ENCODE assay signal across 15 cellular contexts in the genomic region with DNA sequence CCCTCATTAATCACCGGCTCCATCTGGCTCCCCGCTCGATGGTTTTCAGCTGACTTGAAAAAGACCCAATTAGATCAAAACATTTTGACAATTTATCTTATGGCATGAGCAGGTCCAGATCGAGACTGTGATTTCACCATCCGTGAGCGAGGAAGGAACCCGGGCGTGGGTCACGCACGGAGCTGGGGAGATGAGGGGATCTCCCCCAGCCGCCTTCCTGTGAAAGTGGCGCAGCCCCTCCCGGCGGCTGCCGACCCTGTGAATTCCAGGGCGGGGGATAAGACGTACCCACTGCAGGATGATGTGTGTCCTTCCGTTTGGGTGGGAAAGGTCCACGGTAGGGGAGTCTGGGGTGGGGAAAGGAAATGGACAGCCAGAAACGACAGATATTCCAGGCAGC.
"Had no signal": no experiment of that assay in that cellular context is flagged by ENCODE, and none has a peak within 500 bp of the region (broad histone marks: within the 10 kb centered on the region; RNA-seq: fewer than 3 reads in every experiment).

No MANE protein-coding gene starts in this region.

- H2AFZ ChIP-seq: neural progenitor cell had no signal

- H3K9ac ChIP-seq: neural progenitor cell had no signal

- H3K27ac ChIP-seq: dorsolateral prefrontal cortex, heart left ventricle, neural progenitor cell, pancreas, tibial artery, upper lobe of left lung, uterus had no signal

- H3K4me1 ChIP-seq: pancreas, uterus had no signal

- H3K4me2 ChIP-seq: neural progenitor cell had no signal

- H3K36me3 ChIP-seq: heart left ventricle, neural progenitor cell, pancreas, tibial artery, upper lobe of left lung, uterus had no signal

- H3K9me3 ChIP-seq: heart left ventricle, mucosa of descending colon, pancreas, tibial artery, upper lobe of left lung, uterus had no signal

- DNase-seq: cortex of kidney; dorsolateral prefrontal cortex; effector CD8-positive, alpha-beta T cell; hippocampal formation; natural killer cell; occipital lobe; stimulated activated CD4-positive, alpha-beta T cell treated with anti-CD3 and anti-CD28 coated beads, Interleukin-12 subunit alpha, Interleukin-12 subunit beta, amount 100 ng/mL, for 4 hours; stimulated activated naive CD4-positive, alpha-beta T cell treated with Interleukin-2 at 50 U/mL for 16 hours had no signal

- H3K27me3 ChIP-seq: neural progenitor cell, pancreas, upper lobe of left lung, uterus had no signal

- H3K4me3 ChIP-seq: heart left ventricle, mucosa of descending colon, neural progenitor cell, pancreas, upper lobe of left lung, uterus had no signal
